19 cellular contexts compared by ENCODE assay signal in the genomic region with DNA sequence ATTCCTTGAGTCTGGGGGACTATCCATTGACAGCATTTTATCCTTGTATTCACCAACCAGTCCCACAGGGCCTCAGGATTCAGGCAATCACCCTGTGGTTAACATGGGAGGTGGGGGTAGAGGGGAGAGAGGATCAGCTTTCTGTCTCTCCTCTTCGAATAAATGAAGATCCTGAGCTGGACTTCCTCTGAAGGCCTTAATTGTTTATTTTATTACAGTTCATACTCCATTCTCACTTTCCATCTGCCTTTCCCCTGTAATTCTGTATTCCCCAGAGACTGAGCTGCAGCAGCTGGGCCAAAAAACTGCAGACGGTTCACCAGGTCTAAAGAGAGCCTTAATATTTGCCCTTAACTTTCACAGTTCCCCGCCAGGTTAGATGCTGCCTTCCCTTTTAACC. TPM values are rescaled to one million over a fixed set of nuclear protein-coding genes. Genes with fewer than 3 reads are reported as not detected.
DNase-seq lines count a peak whose midpoint lies in the region; ATAC-seq and TF ChIP-seq lines count a peak whose summit lies in the region.
"Had no signal": no experiment of that assay in that cellular context is flagged by ENCODE, and none has a peak within 500 bp of the region (broad histone marks: within the 10 kb centered on the region; RNA-seq: fewer than 3 reads in every experiment).

No MANE protein-coding gene starts in this region.

- DNase-seq in NCI-H1105 (lab: John Stamatoyannopoulos, UW) (peak; percentile 53), NCI-H526 (lab: John Stamatoyannopoulos, UW) (peak; percentile 16 to 63), fibroblast of the aortic adventitia (ENCODE audit: low read depth) (peak; percentile 35), stomach (no peak), sigmoid colon (no peak), left lung (no peak)
- no peak for DNase-seq in activated CD4-positive, CD25-positive, alpha-beta regulatory T cell treated with anti-CD3 and anti-CD28 coated beads, Interleukin-2, amount 50 U/mL, for 72 hours
- DNase-seq: activated CD4-positive, alpha-beta T cell treated with anti-CD3 and anti-CD28 coated beads for 1 hour; activated CD8-positive, alpha-beta memory T cell treated with anti-CD3 and anti-CD28 coated beads, Interleukin-2, amount 50 U/mL, for 4 hours; activated naive CD4-positive, alpha-beta T cell; CD4-positive, alpha-beta memory T cell; dermis blood vessel endothelial cell; GM23248; NCI-H2081 treated with DMSO at 0.1 percent for 48 hours; SIG-M5 had no signal

- TF ChIP-seq POLR2A in stomach (IDR thresholded peaks at IDR 0.05) (no peak), sigmoid colon (IDR thresholded peaks at IDR 0.05) (no peak)

- H3K4me3 ChIP-seq in BLaER1 (no peak overlapping the region), fibroblast of the aortic adventitia (ENCODE audit: low read depth, low read length) (no peak overlapping the region), stomach (no peak overlapping the region), sigmoid colon (no peak overlapping the region), left lung (no peak overlapping the region)
- H3K4me3 ChIP-seq: GM23248 had no signal

- H3K4me2 ChIP-seq in BLaER1: peak overlapping the region; percentile 57

- H4K20me1 ChIP-seq in BLaER1: no peaks in the 10 kb centered on the region

- H3K9me3 ChIP-seq in BLaER1 (no peaks in the 10 kb centered on the region), stomach (no peaks in the 10 kb centered on the region), sigmoid colon (no peaks in the 10 kb centered on the region), left lung (no peaks in the 10 kb centered on the region)

- intact Hi-C loops in stomach (cut with DNase I; ENCODE audit: low total_unique reads) (no loop called here), sigmoid colon (cut with DNase I) (no loop called here), left lung (cut with DNase I) (no loop called here)

- ATAC-seq in left lung: no peak

- H3K9ac ChIP-seq in BLaER1: no peak overlapping the region
- H3K9ac ChIP-seq: GM23248 had no signal

- H3K36me3 ChIP-seq in BLaER1: no peaks in the 10 kb centered on the region
- H3K36me3 ChIP-seq in stomach: no peaks in the 10 kb centered on the region
- no peaks in the 10 kb centered on the region for H3K36me3 ChIP-seq in sigmoid colon
- H3K36me3 ChIP-seq in left lung: no peaks in the 10 kb centered on the region

- TF ChIP-seq CTCF in fibroblast of the aortic adventitia (IDR thresholded peaks at IDR 0.05; ENCODE audit: insufficient read depth, low read length) (no peak), stomach (IDR thresholded peaks at IDR 0.05) (no peak), sigmoid colon (IDR thresholded peaks at IDR 0.05) (no peak), left lung (IDR thresholded peaks at IDR 0.05) (no peak)

- no peak for TF ChIP-seq EP300 in stomach (IDR thresholded peaks at IDR 0.05)
- TF ChIP-seq EP300 in sigmoid colon (IDR thresholded peaks at IDR 0.05): no peak

- 70 to 81% (median 76%) methylated on average over 3 of the region's 3 CpGs for WGBS in stomach, 5 donors
- WGBS in sigmoid colon, 2 donors: 62 to 81% methylated on average over 3 of the region's 3 CpGs

- H3K27ac ChIP-seq in BLaER1: no peak overlapping the region
- no peak overlapping the region for H3K27ac ChIP-seq in stomach
- no peak overlapping the region for H3K27ac ChIP-seq in sigmoid colon
- no peak overlapping the region for H3K27ac ChIP-seq in left lung
- H3K27ac ChIP-seq: GM23248 had no signal

- H3K27me3 ChIP-seq in BLaER1: no peaks in the 10 kb centered on the region
- H3K27me3 ChIP-seq in stomach: no peaks in the 10 kb centered on the region
- no peaks in the 10 kb centered on the region for H3K27me3 ChIP-seq in sigmoid colon
- H3K27me3 ChIP-seq in left lung: no peaks in the 10 kb centered on the region

- H3K4me1 ChIP-seq in BLaER1: peaks cover 34% of the 10 kb centered on the region
- H3K4me1 ChIP-seq in stomach: peaks cover 9 to 38% (median 22%) of the 10 kb centered on the region in 4 donors
- H3K4me1 ChIP-seq in sigmoid colon: peaks cover 0 to 10% (median 2%) of the 10 kb centered on the region in 4 donors
- peaks cover 0 to 2% of the 10 kb centered on the region in 2 donors for H3K4me1 ChIP-seq in left lung

RNA-seq across cellular contexts. Expression of a gene that starts 11.9 kb away (rescaled TPM):
- total RNA-seq in fibroblast of the aortic adventitia (ENCODE audit: low replicate concordance) (not detected in 2 replicates), stomach (1 to 10 TPM in 1 of 5 donors, not detected in 4; 5.3 TPM), sigmoid colon (10 to 100 TPM in 3 of 4 donors, 1 to 10 TPM in 1; 7.7 to 17.8 (median 16.7) TPM), left lung (under 1 TPM in 1 of 2 donors, not detected in 1; 0.50 TPM)
- polyA plus RNA-seq in stomach (1 to 10 TPM in 2 of 3 donors, under 1 TPM in 1; 0.87 to 3.4 (median 1.0) TPM), sigmoid colon (1 to 10 TPM in 1 of 3 donors, not detected in 2; 4.3 TPM)
- total RNA-seq: CD4-positive, alpha-beta memory T cell; GM23248 had no signal
- polyA plus RNA-seq: CD4-positive, alpha-beta memory T cell had no signal

RNA-seq across cellular contexts. Expression of a gene that starts 23.9 kb away (rescaled TPM):
- total RNA-seq in fibroblast of the aortic adventitia (ENCODE audit: low replicate concordance): not detected in 2 replicates
- under 1 TPM in 1 of 5 donors, not detected in 4; 0.45 TPM for total RNA-seq in stomach
- polyA plus RNA-seq in stomach: under 1 TPM in 2 of 3 donors, not detected in 1; 0.08 to 0.12 TPM
- not detected for total RNA-seq in sigmoid colon
- under 1 TPM in 1 of 3 donors, not detected in 2; under 0.01 TPM for polyA plus RNA-seq in sigmoid colon
- under 1 TPM in 1 of 2 donors, not detected in 1; 0.17 TPM for total RNA-seq in left lung
- total RNA-seq: dermis blood vessel endothelial cell; epithelial cell of proximal tubule; GM23248; neural crest cell; T-helper 2 cell treated with Interferon-gamma antibody and Interleukin-4, amounts not matched to agents 100 ng/mL and 5 ng/mL, for 36 hours had no signal
- polyA plus RNA-seq: GM23248 had no signal

RNA-seq across cellular contexts. Expression of a gene that starts 31.8 kb away (rescaled TPM):
- total RNA-seq in fibroblast of the aortic adventitia (ENCODE audit: low replicate concordance): 12.2 and 35.1 TPM in 2 replicates
- 10 to 100 TPM in 4 of 5 donors, not detected in 1; 11.6 to 61.7 (median 27.1) TPM for total RNA-seq in stomach
- polyA plus RNA-seq in stomach: 10 to 100 TPM; 13.5 to 15.1 (median 13.7) TPM
- total RNA-seq in sigmoid colon: 10 to 100 TPM; 13.3 to 28.3 (median 20.7) TPM
- polyA plus RNA-seq in sigmoid colon: 10 to 100 TPM; 14.4 to 18.3 (median 18.3) TPM
- total RNA-seq in left lung: 10 to 100 TPM; 22.7 to 27.3 TPM

Comparison
In these comparisons a context has a peak if more than half of its experiments do, and no peak if none do; other contexts are left out.
1. DNase-seq: peak in NCI-H1105 (single experiment), NCI-H526 (2 of 2) and fibroblast of the aortic adventitia (single experiment); none in stomach (single experiment), activated CD4-positive, CD25-positive, alpha-beta regulatory T cell treated with anti-CD3 and anti-CD28 coated beads, Interleukin-2, amount 50 U/mL, for 72 hours (single experiment), sigmoid colon (single experiment) and left lung (0 of 2).